23 cellular contexts compared by ENCODE assay signal in genomic region chr7:131947661-131948060, GRCh38.
DNase-seq lines count a peak whose midpoint lies in the region; ATAC-seq, FAIRE-seq and TF ChIP-seq lines count a peak whose summit lies in the region.
"Had no signal": no experiment of that assay in that cellular context is flagged by ENCODE, and none has a peak within 500 bp of the region (broad histone marks: within the 10 kb centered on the region; RNA-seq: fewer than 3 reads in every experiment).

No MANE protein-coding gene starts in this region.

- no peaks in the 10 kb centered on the region for H3K36me3 Mint-ChIP-seq in activated naive CD8-positive, alpha-beta T cell treated with anti-CD3 and anti-CD28 coated beads for 36 hours
- H3K36me3 Mint-ChIP-seq: CD14-positive monocyte; CD8-positive, alpha-beta memory T cell had no signal

- H3K9me3 Mint-ChIP-seq in activated naive CD8-positive, alpha-beta T cell treated with anti-CD3 and anti-CD28 coated beads for 36 hours, result peaks cover 1% of the 10 kb centered on the region
- H3K9me3 Mint-ChIP-seq: HFFc6 had no signal

- H3K4me1 ChIP-seq in A549, result peaks cover 46% of the 10 kb centered on the region
- H3K4me1 ChIP-seq in hepatocyte (ENCODE audit: insufficient read depth), result peaks cover 14% of the 10 kb centered on the region
- H3K4me1 ChIP-seq in OCI-LY7 (ENCODE audit: insufficient read depth, low read length, poor library complexity, severe bottlenecking), result no peaks in the 10 kb centered on the region

- no peak overlapping the region for H3K27ac Mint-ChIP-seq in activated naive CD8-positive, alpha-beta T cell treated with anti-CD3 and anti-CD28 coated beads for 36 hours
- H3K27ac Mint-ChIP-seq: CD14-positive monocyte; CD4-positive, alpha-beta T cell; CD8-positive, alpha-beta memory T cell; HFFc6 had no signal

- CTCF ChIA-PET in A549 (lab: Yijun Ruan, JAX), result interaction anchor here (1.1 to 10.7 kb wide), 8 partner anchors 9 to 633 kb away, joined by 3 to 170 read pairs (median 6); no protein-coding TSS in a partner anchor
- CTCF ChIA-PET in OCI-LY7 (lab: Charles Lee; ENCODE audit: unreplicated experiment), result no interaction called here

- H3K4me1 Mint-ChIP-seq in activated naive CD8-positive, alpha-beta T cell treated with anti-CD3 and anti-CD28 coated beads for 36 hours, result peaks cover 1% of the 10 kb centered on the region
- H3K4me1 Mint-ChIP-seq: CD14-positive monocyte; CD8-positive, alpha-beta memory T cell had no signal

- H3K9me2 ChIP-seq in hepatocyte (replicated peaks; ENCODE audit: insufficient read depth) (no peaks in the 10 kb centered on the region), OCI-LY7 (ENCODE audit: insufficient read depth, low read length) (no peaks in the 10 kb centered on the region)

- H4K20me1 ChIP-seq in hepatocyte (ENCODE audit: insufficient read depth, poor library complexity, severe bottlenecking), result no peaks in the 10 kb centered on the region
- no peaks in the 10 kb centered on the region for H4K20me1 ChIP-seq in OCI-LY7 (ENCODE audit: insufficient read depth, low read length)
- H4K20me1 ChIP-seq: BLaER1 treated with 17β-estradiol and CSF1 and Interleukin-3, amounts not matched to agents 10 nM and 100 nM had no signal

- peak overlapping the region; percentile 76 for H3K4me2 ChIP-seq in A549
- H3K4me2 ChIP-seq in hepatocyte, result no peak overlapping the region
- no peak overlapping the region for H3K4me2 ChIP-seq in OCI-LY7 (ENCODE audit: low read length)
- H3K4me2 ChIP-seq: BLaER1 treated with 17β-estradiol and CSF1 and Interleukin-3, amounts not matched to agents 10 nM and 100 nM had no signal

- no peak for TF ChIP-seq EP300 in A549 (IDR thresholded peaks at IDR 0.05)

- no peak for DNase-seq in A549 (ENCODE audit: low read depth in 1 of 2, low spot score in 1 of 2)
- DNase-seq in Ammon's horn (ENCODE audit: low spot score), result peak; percentile 48
- DNase-seq in WERI-Rb-1, result no peak
- DNase-seq in hepatocyte (ENCODE audit: low spot score), result no peak
- DNase-seq in activated naive CD8-positive, alpha-beta T cell treated with anti-CD3 and anti-CD28 coated beads for 36 hours, result no peak
- no peak for DNase-seq in OCI-LY7 (ENCODE audit: low spot score)
- DNase-seq: CD4-positive, alpha-beta T cell; CD8-positive, alpha-beta memory T cell; DMS79; EL; GF-D8; GM23248; H7; HCEC 1CT; HFFc6 had no signal

- H3K9me3 ChIP-seq in A549, result peaks cover 6% of the 10 kb centered on the region; the same call in 2 of the 3 replicates
- no peaks in the 10 kb centered on the region for H3K9me3 ChIP-seq in WERI-Rb-1 (ENCODE audit: severe bottlenecking)
- H3K9me3 ChIP-seq in hepatocyte (ENCODE audit: low read depth), result no peaks in the 10 kb centered on the region
- no peaks in the 10 kb centered on the region for H3K9me3 ChIP-seq in OCI-LY7 (ENCODE audit: low read length)
- H3K9me3 ChIP-seq: BE2C had no signal

- 97% methylated on average over 1 of the region's 1 CpG for WGBS in A549 (ENCODE audit: missing lambda C conversion rate)
- WGBS in hepatocyte (ENCODE audit: low lambda C conversion rate, missing lambda C conversion rate), result 100% methylated on average over 1 of the region's 1 CpG

- ATAC-seq in A549 (no peak), GM21528 (IDR thresholded peaks at IDR 0.05; ENCODE audit: low FRiP score, unreplicated experiment) (no peak), GM18870 (IDR thresholded peaks at IDR 0.05; ENCODE audit: unreplicated experiment) (no peak)

- intact Hi-C loops in OCI-LY7 (cut with micrococcal nuclease; ENCODE audit: unreplicated experiment), result no loop called here

- FAIRE-seq in A549 (lab: Jason Lieb, UNC), result no peak
- FAIRE-seq: GM12891, GM18507, H1 had no signal

- no peak overlapping the region for H3K4me3 Mint-ChIP-seq in activated naive CD8-positive, alpha-beta T cell treated with anti-CD3 and anti-CD28 coated beads for 36 hours
- H3K4me3 Mint-ChIP-seq: CD14-positive monocyte; CD4-positive, alpha-beta T cell; CD8-positive, alpha-beta memory T cell; HFFc6 had no signal

- POLR2A ChIA-PET in A549 (lab: Yijun Ruan, JAX), result no interaction called here
- POLR2A ChIA-PET in OCI-LY7 (lab: Charles Lee), result no interaction called here

- no peak for TF ChIP-seq CTCF in A549 (IDR thresholded peaks at IDR 0.05)
- TF ChIP-seq CTCF in WERI-Rb-1 (IDR thresholded peaks at IDR 0.05; ENCODE audit: low read depth, low read length), result no peak
- TF ChIP-seq CTCF in hepatocyte (IDR thresholded peaks at IDR 0.05; ENCODE audit: poor library complexity), result no peak
- no peak for TF ChIP-seq CTCF in OCI-LY7 (conservative IDR thresholded peaks at IDR 0.05; ENCODE audit: low read length)

- BruUV-seq in OCI-LY7 (replicated peaks; lab: Mats Ljungman, UMichigan), result no TSS peak

- no peaks in the 10 kb centered on the region for H3K79me2 ChIP-seq in hepatocyte
- no peaks in the 10 kb centered on the region for H3K79me2 ChIP-seq in OCI-LY7 (ENCODE audit: insufficient read depth, low read depth, low read length)

- peaks cover 45% of the 10 kb centered on the region for H3K27me3 Mint-ChIP-seq in activated naive CD8-positive, alpha-beta T cell treated with anti-CD3 and anti-CD28 coated beads for 36 hours

- TF ChIP-seq POLR2A in A549 (IDR thresholded peaks at IDR 0.05; ENCODE audit: low read length), result no peak

- H2AFZ ChIP-seq in hepatocyte, result no peak overlapping the region
- no peak overlapping the region for H2AFZ ChIP-seq in OCI-LY7 (ENCODE audit: low read length)
- H2AFZ ChIP-seq: GM23248 had no signal

- H3K36me3 ChIP-seq in WERI-Rb-1, result no peaks in the 10 kb centered on the region
- no peaks in the 10 kb centered on the region for H3K36me3 ChIP-seq in hepatocyte (replicated peaks; ENCODE audit: insufficient read depth, low read depth)
- no peaks in the 10 kb centered on the region for H3K36me3 ChIP-seq in OCI-LY7 (ENCODE audit: insufficient read depth, low read length)
- H3K36me3 ChIP-seq: BE2C; BLaER1 treated with 17β-estradiol and CSF1 and Interleukin-3, amounts not matched to agents 10 nM and 100 nM had no signal

- TF ChIP-seq RAD21 in A549 (conservative IDR thresholded peaks at IDR 0.05 in 1 of 2, IDR thresholded peaks at IDR 0.05 in 1 of 2), result no peak

- H3K27me3 ChIP-seq in WERI-Rb-1 (ENCODE audit: insufficient read depth, low read depth, severe bottlenecking) (no peaks in the 10 kb centered on the region), hepatocyte (peaks cover 28% of the 10 kb centered on the region)

- H3K4me3 ChIP-seq in A549, result no peak overlapping the region
- H3K4me3 ChIP-seq in WERI-Rb-1 (ENCODE audit: low read depth, low read length), result no peak overlapping the region
- no peak overlapping the region for H3K4me3 ChIP-seq in hepatocyte
- no peak overlapping the region for H3K4me3 ChIP-seq in OCI-LY7 (ENCODE audit: low read depth, low read length, poor library complexity, severe bottlenecking)
- H3K4me3 ChIP-seq: BLaER1 treated with 17β-estradiol and CSF1 and Interleukin-3, amounts not matched to agents 10 nM and 100 nM; GM23248 had no signal

- peak overlapping the region; percentile 85 to 92 for H3K27ac ChIP-seq in A549
- peak overlapping the region; percentile 70 for H3K27ac ChIP-seq in WERI-Rb-1
- peak overlapping the region; percentile 40 for H3K27ac ChIP-seq in hepatocyte
- H3K27ac ChIP-seq in OCI-LY7 (ENCODE audit: low read depth, low read length, poor library complexity, severe bottlenecking), result no peak overlapping the region
- H3K27ac ChIP-seq: BLaER1 treated with 17β-estradiol and CSF1 and Interleukin-3, amounts not matched to agents 10 nM and 100 nM; GM23248 had no signal

TF ChIP-seq in A549, 52 proteins besides CTCF, POLR2A, EP300 and RAD21:
- TF ChIP-seq, protein P1, sequence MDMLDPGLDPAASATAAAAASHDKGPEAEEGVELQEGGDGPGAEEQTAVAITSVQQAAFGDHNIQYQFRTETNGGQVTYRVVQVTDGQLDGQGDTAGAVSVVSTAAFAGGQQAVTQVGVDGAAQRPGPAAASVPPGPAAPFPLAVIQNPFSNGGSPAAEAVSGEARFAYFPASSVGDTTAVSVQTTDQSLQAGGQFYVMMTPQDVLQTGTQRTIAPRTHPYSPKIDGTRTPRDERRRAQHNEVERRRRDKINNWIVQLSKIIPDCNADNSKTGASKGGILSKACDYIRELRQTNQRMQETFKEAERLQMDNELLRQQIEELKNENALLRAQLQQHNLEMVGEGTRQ (IDR thresholded peaks at IDR 0.05), result no peak
